In the genomic region with DNA sequence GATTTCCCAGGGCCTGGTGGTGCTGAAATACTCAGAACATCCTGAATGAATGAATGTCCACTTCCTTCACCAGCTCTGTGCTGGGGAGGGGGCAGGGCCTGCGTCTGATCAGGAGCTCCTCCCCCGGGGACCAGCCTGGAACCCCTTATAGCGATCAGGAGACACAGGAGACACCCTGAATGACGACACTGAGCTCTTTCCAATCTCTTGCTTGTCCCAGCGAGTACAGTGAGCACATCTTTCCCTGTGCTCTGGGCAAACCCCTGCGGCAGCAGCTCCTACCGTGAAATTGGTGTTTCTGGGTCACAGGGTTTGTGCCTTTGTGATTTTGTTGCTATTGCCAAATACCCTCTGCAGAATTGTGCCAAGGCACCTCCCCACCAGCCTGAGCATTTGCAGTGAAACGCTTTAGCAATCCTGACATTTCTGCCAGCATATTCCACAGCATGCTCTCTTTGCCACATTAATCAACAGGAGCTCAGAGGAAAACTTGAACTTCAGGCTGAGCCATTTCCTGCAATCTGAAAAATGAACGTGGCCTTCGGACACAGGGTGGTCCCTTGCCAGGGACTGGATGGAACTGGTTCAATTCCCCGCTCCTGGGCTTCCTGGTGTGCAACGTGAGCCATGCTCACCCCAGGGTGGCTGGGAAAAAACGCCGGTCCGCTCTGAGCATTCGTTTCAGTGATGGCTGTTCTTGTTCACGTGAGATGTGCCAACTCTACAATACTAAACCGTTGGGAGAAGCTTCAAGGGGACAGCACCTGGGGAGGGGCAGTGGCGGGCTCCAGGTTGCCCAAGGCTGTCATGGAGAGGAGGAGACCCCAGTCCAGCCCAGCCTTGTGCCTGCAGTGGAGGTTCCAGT, we compare ENCODE assay signal across 8 cellular contexts. TPM values are rescaled to one million over a fixed set of nuclear protein-coding genes. Genes with fewer than 3 reads are reported as not detected.
DNase-seq lines count a peak whose midpoint lies in the region; ATAC-seq, FAIRE-seq and TF ChIP-seq lines count a peak whose summit lies in the region.

No MANE protein-coding gene starts in this region.

- H3K9me3 ChIP-seq in right cardiac atrium (ENCODE audit: control insufficient read depth, low read length) (no peaks in the 10 kb centered on the region), adipocyte (ENCODE audit: control insufficient read depth, low read length) (no peaks in the 10 kb centered on the region), keratinocyte (ENCODE audit: control insufficient read depth, low read depth, low read length) (no peaks in the 10 kb centered on the region), trophoblast cell (ENCODE audit: insufficient read depth, low read depth, low read length) (peaks cover 10% of the 10 kb centered on the region)

- H2BK12ac ChIP-seq in trophoblast cell (ENCODE audit: low read length): no peak overlapping the region

- H3K4me3 ChIP-seq in right cardiac atrium (ENCODE audit: low read length) (no peak overlapping the region), adipocyte (ENCODE audit: low read length) (peak overlapping the region; percentile 1), keratinocyte (ENCODE audit: control insufficient read depth in 2 of 3, extremely low read depth in 1 of 3, insufficient read depth in 2 of 3, low read depth in 1 of 3, low read length in 3 of 3) (peak overlapping the region in 1 of 3 experiments; percentile 38), trophoblast cell (ENCODE audit: low read depth, low read length) (no peak overlapping the region)

- H2AFZ ChIP-seq in keratinocyte (ENCODE audit: control insufficient read depth, low read length) (no peak overlapping the region), trophoblast cell (ENCODE audit: insufficient read depth, low read length, poor library complexity) (no peak overlapping the region)

- H3K4me2 ChIP-seq in keratinocyte (ENCODE audit: control insufficient read depth, extremely low read depth, insufficient read depth, low read depth, low read length): peak overlapping the region; percentile 58
- H3K4me2 ChIP-seq in trophoblast cell (ENCODE audit: low read length): no peak overlapping the region

- H3K14ac ChIP-seq in trophoblast cell (ENCODE audit: low read length): no peak overlapping the region

- H4K91ac ChIP-seq in trophoblast cell (ENCODE audit: low read depth, low read length): no peak overlapping the region

- no peaks in the 10 kb centered on the region for H3K9me1 ChIP-seq in keratinocyte (ENCODE audit: control insufficient read depth, extremely low read depth, insufficient read depth, low read length)

- H3K36me3 ChIP-seq in adipocyte (ENCODE audit: control insufficient read depth, insufficient read depth, low read length, severe bottlenecking) (no peaks in the 10 kb centered on the region), keratinocyte (ENCODE audit: control insufficient read depth in 2 of 2, extremely low read depth in 1 of 2, insufficient read depth in 2 of 2, low read length in 2 of 2) (no peaks in the 10 kb centered on the region), trophoblast cell (ENCODE audit: control insufficient read depth in 1 of 2, insufficient read depth in 2 of 2, low read length in 2 of 2) (no peaks in the 10 kb centered on the region)

- H4K20me1 ChIP-seq in keratinocyte (ENCODE audit: control insufficient read depth, extremely low read depth, insufficient read depth, low read length): no peaks in the 10 kb centered on the region

- intact Hi-C loops in right cardiac atrium (cut with DNase I): no loop called here
- intact Hi-C loops in cardiac septum (cut with DNase I): no loop called here

- H2BK5ac ChIP-seq in trophoblast cell (ENCODE audit: low read depth, low read length, poor library complexity): no peak overlapping the region

- H3K4me1 ChIP-seq in right cardiac atrium (ENCODE audit: control insufficient read depth, insufficient read depth, low read length) (no peaks in the 10 kb centered on the region), adipocyte (ENCODE audit: control insufficient read depth, insufficient read depth, low read length) (peaks cover 25% of the 10 kb centered on the region), keratinocyte (ENCODE audit: control insufficient read depth, extremely low read depth, insufficient read depth, low read length) (peaks cover 30% of the 10 kb centered on the region), trophoblast cell (ENCODE audit: control insufficient read depth in 1 of 2, insufficient read depth in 2 of 2, low read length in 2 of 2) (peaks cover 3 to 11% of the 10 kb centered on the region in 2 experiments)

- FAIRE-seq in keratinocyte (lab: Jason Lieb, UNC): peak; percentile 87

- H3K27me3 ChIP-seq in right cardiac atrium (ENCODE audit: control insufficient read depth, insufficient read depth): no peaks in the 10 kb centered on the region
- H3K27me3 ChIP-seq in adipocyte (replicated peaks; ENCODE audit: control insufficient read depth, insufficient read depth, low read length): peaks cover 28% of the 10 kb centered on the region
- H3K27me3 ChIP-seq in keratinocyte (ENCODE audit: control insufficient read depth, extremely low read depth, insufficient read depth, low read length): no peaks in the 10 kb centered on the region
- H3K27me3 ChIP-seq in trophoblast cell (ENCODE audit: insufficient read depth, low read length): no peaks in the 10 kb centered on the region

- no peak overlapping the region for H3K18ac ChIP-seq in trophoblast cell (ENCODE audit: low read length)

- 48% methylated on average over 19 of the region's 19 CpGs for WGBS in right cardiac atrium
- no CpG with 5 or more reads among the region's 19 CpGs for WGBS in trophoblast cell (ENCODE audit: extremely low coverage, insufficient coverage, insufficient read length)

- H4K12ac ChIP-seq in trophoblast cell (ENCODE audit: low read depth, low read length): no peak overlapping the region

- no peak overlapping the region for H2AK5ac ChIP-seq in trophoblast cell (ENCODE audit: low read length)

- TF ChIP-seq CTCF in keratinocyte (optimal IDR thresholded peaks at IDR 0.05 in 1 of 3, IDR thresholded peaks at IDR 0.05 in 1 of 3, conservative IDR thresholded peaks at IDR 0.05 in 1 of 3; ENCODE audit: extremely low read depth in 1 of 3, insufficient read depth in 2 of 3, low read length in 3 of 3): no peak

- DNase-seq in right cardiac atrium (peak in 2 of 3 donors; percentile 18 to 28), cardiac septum (ENCODE audit: low spot score) (no peak), adipocyte (ENCODE audit: low read depth) (peak; percentile 92), keratinocyte (ENCODE audit: low read depth, low spot score) (no peak), trophoblast cell (no peak)
- DNase-seq in stimulated activated naive CD4-positive, alpha-beta T cell (lab: John Stamatoyannopoulos, UW): no peak
- DNase-seq in activated T-cell treated with anti-CD3 and anti-CD28 coated beads, Interleukin-2, amount 50 U/mL, for 48 hours: no peak

- no peaks in the 10 kb centered on the region for H3K79me1 ChIP-seq in trophoblast cell (ENCODE audit: low read length)

- H3K27ac ChIP-seq in right cardiac atrium (ENCODE audit: low read length) (no peak overlapping the region), keratinocyte (ENCODE audit: control insufficient read depth, insufficient read depth, low read length) (peak overlapping the region; percentile 7), trophoblast cell (ENCODE audit: low read depth, low read length) (no peak overlapping the region)

- H3K9ac ChIP-seq in adipocyte (ENCODE audit: low read length): peak overlapping the region; percentile 1
- peak overlapping the region; percentile 36 for H3K9ac ChIP-seq in keratinocyte (ENCODE audit: control insufficient read depth, extremely low read depth, insufficient read depth, low read length)
- no peak overlapping the region for H3K9ac ChIP-seq in trophoblast cell (ENCODE audit: low read length)

- no peak overlapping the region for H3K4ac ChIP-seq in trophoblast cell (ENCODE audit: low read depth, low read length)

- no peak overlapping the region for H4K8ac ChIP-seq in trophoblast cell (ENCODE audit: low read depth, low read length)

- dilution Hi-C loops in keratinocyte (cut with MboI; ENCODE audit: extremely low pct_ligation_motif_present, low sequenced_read_pairs): no loop called here

- no peaks in the 10 kb centered on the region for H3K79me2 ChIP-seq in keratinocyte (ENCODE audit: control insufficient read depth, insufficient read depth, low read length)
- H3K79me2 ChIP-seq in trophoblast cell (ENCODE audit: control insufficient read depth, insufficient read depth, low read length, poor library complexity): no peaks in the 10 kb centered on the region

- no peak overlapping the region for H3K23ac ChIP-seq in trophoblast cell (ENCODE audit: low read length)

- H2BK120ac ChIP-seq in trophoblast cell (ENCODE audit: insufficient read depth, low read length, poor library complexity): no peak overlapping the region

- no peak for ATAC-seq in right cardiac atrium
- no peak for ATAC-seq in HG02852 (IDR thresholded peaks at IDR 0.05; ENCODE audit: unreplicated experiment)

RNA-seq across cellular contexts. Expression of a gene that starts 23.0 kb away (rescaled TPM):
- total RNA-seq in right cardiac atrium (10 to 100 TPM in 1 of 4 donors, 1 to 10 TPM in 3; 8.3 to 10.9 (median 8.6) TPM), cardiac septum (7.9 TPM)
- polyA plus RNA-seq in right cardiac atrium (12.1 TPM), keratinocyte (12.3 to 15.6 TPM (median 15.0 TPM) in 3 replicates)
- polyA plus RNA-seq in keratinocyte (2011; ENCODE audit: low read depth): 5.1 TPM
- polyA plus RNA-seq in keratinocyte (2011; cell fraction: cytosol; rRNA removed): 10.0 and 15.3 TPM in 2 replicates
- polyA plus RNA-seq in keratinocyte (2011; cell fraction: nucleus; rRNA removed): 12.3 and 13.1 TPM in 2 replicates
- 9.0 and 16.4 TPM in 2 replicates for polyA plus RNA-seq in keratinocyte (2012; ENCODE audit: low replicate concordance)
- 8.1 to 12.9 TPM (median 8.4 TPM) in 3 replicates for polyA minus RNA-seq in keratinocyte
- polyA minus RNA-seq in keratinocyte (2011; cell fraction: cytosol; rRNA and poly(A)+ RNA removed): 12.9 TPM
- polyA minus RNA-seq in keratinocyte (2011; cell fraction: nucleus; rRNA and poly(A)+ RNA removed): 3.9 TPM in 2 replicates
- 13.3 and 13.7 TPM in 2 replicates for polyA plus RNA-seq in trophoblast cell (2013)

RNA-seq across cellular contexts. Expression of a gene that starts 31.4 kb away (rescaled TPM):
- total RNA-seq in right cardiac atrium (10 to 100 TPM; 21.0 to 29.6 (median 24.2) TPM), cardiac septum (16.4 TPM)
- polyA plus RNA-seq in right cardiac atrium (26.6 TPM), keratinocyte (29.8 to 39.8 TPM (median 31.5 TPM) in 3 replicates)
- 12.8 TPM for polyA plus RNA-seq in keratinocyte (2011; ENCODE audit: low read depth)
- polyA plus RNA-seq in keratinocyte (2011; cell fraction: cytosol; rRNA removed): 17.3 and 32.5 TPM in 2 replicates
- 43.7 and 47.3 TPM in 2 replicates for polyA plus RNA-seq in keratinocyte (2011; cell fraction: nucleus; rRNA removed)
- 10.9 and 37.3 TPM in 2 replicates for polyA plus RNA-seq in keratinocyte (2012; ENCODE audit: low replicate concordance)
- 17.8 to 29.0 TPM (median 26.5 TPM) in 3 replicates for polyA minus RNA-seq in keratinocyte
- polyA minus RNA-seq in keratinocyte (2011; cell fraction: cytosol; rRNA and poly(A)+ RNA removed): 44.1 TPM
- 20.3 and 22.1 TPM in 2 replicates for polyA minus RNA-seq in keratinocyte (2011; cell fraction: nucleus; rRNA and poly(A)+ RNA removed)
- 31.8 and 32.7 TPM in 2 replicates for polyA plus RNA-seq in trophoblast cell (2013)

RNA-seq across cellular contexts. Expression of a gene that starts 43.6 kb away (rescaled TPM):
- total RNA-seq in right cardiac atrium (1 to 10 TPM; 4.3 to 6.9 (median 5.6) TPM), cardiac septum (0.94 TPM)
- polyA plus RNA-seq in right cardiac atrium (13.0 TPM), keratinocyte (2.7 to 4.8 TPM (median 3.6 TPM) in 3 replicates)
- 0.36 TPM for polyA plus RNA-seq in keratinocyte (2011; ENCODE audit: low read depth)
- polyA plus RNA-seq in keratinocyte (2011; cell fraction: cytosol; rRNA removed): 1.7 and 3.6 TPM in 2 replicates
- polyA plus RNA-seq in keratinocyte (2011; cell fraction: nucleus; rRNA removed): 2.0 and 2.6 TPM in 2 replicates
- 1.5 and 7.3 TPM in 2 replicates for polyA plus RNA-seq in keratinocyte (2012; ENCODE audit: low replicate concordance)
- 0.23 to 0.61 TPM in 2 of 3 replicates, not detected in the other for polyA minus RNA-seq in keratinocyte
- polyA minus RNA-seq in keratinocyte (2011; cell fraction: cytosol; rRNA and poly(A)+ RNA removed): 5.4 TPM
- 0.47 and 0.84 TPM in 2 replicates for polyA minus RNA-seq in keratinocyte (2011; cell fraction: nucleus; rRNA and poly(A)+ RNA removed)
- 243 and 264 TPM in 2 replicates for polyA plus RNA-seq in trophoblast cell (2013)

Comparison
In these comparisons a context has a peak if more than half of its experiments do, and no peak if none do; other contexts are left out.
1. DNase-seq: peak in right cardiac atrium (2 of 3) and adipocyte (single experiment); none in cardiac septum (single experiment), keratinocyte (single experiment), stimulated activated naive CD4-positive, alpha-beta T cell (0 of 6), trophoblast cell (0 of 2) and activated T-cell treated with anti-CD3 and anti-CD28 coated beads, Interleukin-2, amount 50 U/mL, for 48 hours (0 of 2).